Comparison of ENCODE assay signal across 8 cellular contexts in genomic region chr7:90248706-90249105, GRCh38.
"Had no signal": no experiment of that assay in that cellular context is flagged by ENCODE, and none has a peak within 500 bp of the region (broad histone marks: within the 10 kb centered on the region; RNA-seq: fewer than 3 reads in every experiment).

No MANE protein-coding gene starts in this region.

- ATAC-seq: GM12878 had no signal

- FAIRE-seq: G401.6, GM12878, GM12891, GM12892, GM18507, GM19239 had no signal

- H3K4me3 ChIP-seq: GM12878 had no signal

- DNase-seq: GDM1, GF-D8 had no signal
